Comparison of ENCODE assay signal across 8 cellular contexts in the genomic region with DNA sequence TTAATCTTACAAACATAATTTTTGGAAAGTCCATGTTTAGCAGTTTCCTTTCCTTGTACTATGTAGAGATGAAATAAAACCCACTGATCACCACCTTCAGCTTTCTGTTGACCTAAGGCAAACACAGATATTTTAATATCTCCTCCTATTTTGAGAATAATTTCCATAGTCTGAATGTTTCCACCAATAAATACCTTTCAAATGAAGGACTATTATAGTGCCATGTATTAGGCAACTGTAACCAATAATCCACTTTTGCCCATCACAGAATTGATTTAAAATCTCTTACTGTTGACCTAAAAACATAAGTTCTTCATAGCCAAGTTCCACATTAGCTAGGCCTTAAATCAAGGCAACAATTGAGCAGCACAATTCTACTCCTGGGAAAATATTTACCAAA. TPM values are rescaled to one million over a fixed set of nuclear protein-coding genes. Genes with fewer than 3 reads are reported as not detected.
DNase-seq lines count a peak whose midpoint lies in the region; ATAC-seq, FAIRE-seq and TF ChIP-seq lines count a peak whose summit lies in the region.

No MANE protein-coding gene starts in this region.

- H3K36me3 ChIP-seq in SJSA1: peaks cover 6% of the 10 kb centered on the region

- FAIRE-seq in GM19239 (lab: Jason Lieb, UNC): peak; percentile 55

- ATAC-seq in activated T-cell treated with anti-CD3 and anti-CD28 coated beads, Interleukin-2, amount 50 U/mL, for 4 hours: no peak
- ATAC-seq in HG03378 (IDR thresholded peaks at IDR 0.05; ENCODE audit: unreplicated experiment): no peak

- peaks cover 8% of the 10 kb centered on the region for H3K9me3 Mint-ChIP-seq in activated T-cell treated with anti-CD3 and anti-CD28 coated beads, Interleukin-2, amount 50 U/mL, for 4 hours

- peak overlapping the region; percentile 88; the same call in 1 of the 2 replicates for H3K27ac ChIP-seq in SJSA1

- peaks cover 45% of the 10 kb centered on the region for H3K27me3 Mint-ChIP-seq in activated T-cell treated with anti-CD3 and anti-CD28 coated beads, Interleukin-2, amount 50 U/mL, for 4 hours (ENCODE audit: low read depth)

- H3K9me3 ChIP-seq in SJSA1 (replicated peaks): no peaks in the 10 kb centered on the region

- H3K4me3 ChIP-seq in SJSA1 (peak overlapping the region; percentile 93), fibroblast of villous mesenchyme (ENCODE audit: low read depth, low read length) (peak overlapping the region; percentile 95), skeletal muscle cell (ENCODE audit: low read depth, low read length) (peak overlapping the region; percentile 90)

- H3K36me3 Mint-ChIP-seq in activated T-cell treated with anti-CD3 and anti-CD28 coated beads, Interleukin-2, amount 50 U/mL, for 4 hours (ENCODE audit: insufficient read depth): no peaks in the 10 kb centered on the region

- H3K27me3 ChIP-seq in SJSA1 (replicated peaks): no peaks in the 10 kb centered on the region

- no peak for TF ChIP-seq CTCF in fibroblast of villous mesenchyme (IDR thresholded peaks at IDR 0.05; ENCODE audit: insufficient read depth, low read depth, low read length)

- H3K4me3 Mint-ChIP-seq in activated T-cell treated with anti-CD3 and anti-CD28 coated beads, Interleukin-2, amount 50 U/mL, for 4 hours: no peak overlapping the region

- peaks cover 7% of the 10 kb centered on the region for H3K4me1 Mint-ChIP-seq in activated T-cell treated with anti-CD3 and anti-CD28 coated beads, Interleukin-2, amount 50 U/mL, for 4 hours (ENCODE audit: low read depth)

- peaks cover 9% of the 10 kb centered on the region for H3K4me1 ChIP-seq in SJSA1 (replicated peaks)

- no peak for DNase-seq in GM19239 (ENCODE audit: insufficient read length, low spot score)
- no peak for DNase-seq in SJSA1 (ENCODE audit: low read depth in 1 of 2, low spot score in 2 of 2)
- no peak for DNase-seq in fibroblast of villous mesenchyme (ENCODE audit: low read depth)
- DNase-seq in skeletal muscle cell (ENCODE audit: low read depth): no peak
- DNase-seq in activated T-cell treated with anti-CD3 and anti-CD28 coated beads, Interleukin-2, amount 50 U/mL, for 4 hours: no peak
- DNase-seq in activated CD8-positive, alpha-beta memory T cell treated with anti-CD3 and anti-CD28 coated beads, Interleukin-2, amount 50 U/mL, for 48 hours: no peak
- DNase-seq in HCEC 1CT: no peak

RNA-seq across cellular contexts. Expression of gene CDC42BPA, which starts 1.8 kb away (rescaled TPM):
- total RNA-seq in SJSA1 (2014; rRNA removed; shearing (Covaris generic)): 46.4 and 52.8 TPM in 2 replicates
- total RNA-seq in fibroblast of villous mesenchyme: 112 and 113 TPM in 2 replicates
- under 1 TPM; 0.52 to 0.74 (median 0.56) TPM for total RNA-seq in activated T-cell treated with anti-CD3 and anti-CD28 coated beads, Interleukin-2, amount 50 U/mL, for 4 hours

Comparison
In these comparisons a context has a peak if more than half of its experiments do, and no peak if none do; other contexts are left out.
1. RNA of gene CDC42BPA, which starts 1.8 kb away (total RNA-seq): 112 to 113 TPM in fibroblast of villous mesenchyme and 46.4 to 52.8 TPM in SJSA1; 0.52 to 0.74 TPM in activated T-cell treated with anti-CD3 and anti-CD28 coated beads, Interleukin-2, amount 50 U/mL, for 4 hours; every median in the first group is over 10 times any median in the second.
2. Peak in every context shown above with its lines, with median percentiles within 50 percentile points of each other: H3K4me3 ChIP-seq.